ENCODE assay signal across 9 cellular contexts in the genomic region with DNA sequence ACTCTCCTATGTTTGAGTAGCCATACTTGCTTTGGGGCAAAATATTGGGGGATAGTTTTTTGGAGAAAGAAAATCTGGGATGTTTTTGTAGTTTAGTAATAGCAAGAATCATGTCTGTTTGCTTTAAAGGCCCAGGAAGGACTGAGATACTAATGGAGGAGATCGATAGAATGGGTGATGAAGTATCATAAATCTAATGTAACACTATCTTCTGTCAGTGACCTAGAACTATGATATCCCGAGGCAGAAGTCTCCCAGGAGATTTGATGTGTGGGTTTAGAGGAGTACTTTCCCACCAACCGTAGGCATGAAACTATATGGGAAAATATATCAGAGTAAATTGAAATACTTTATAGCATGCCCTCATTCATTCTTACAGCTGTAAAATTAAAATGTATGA. TPM values are rescaled to one million over a fixed set of nuclear protein-coding genes. Genes with fewer than 3 reads are reported as not detected.
DNase-seq lines count a peak whose midpoint lies in the region; TF ChIP-seq lines count a peak whose summit lies in the region.
"Had no signal": no experiment of that assay in that cellular context is flagged by ENCODE, and none has a peak within 500 bp of the region (broad histone marks: within the 10 kb centered on the region; RNA-seq: fewer than 3 reads in every experiment).

No MANE protein-coding gene starts in this region.

- no peaks in the 10 kb centered on the region for H3K9me3 ChIP-seq in iPS-18a (ENCODE audit: control insufficient read depth, low read depth, low read length)
- no peaks in the 10 kb centered on the region for H3K9me3 ChIP-seq in stomach

- H3K4me3 Mint-ChIP-seq in activated CD4-positive, alpha-beta memory T cell treated with anti-CD3 and anti-CD28 coated beads for 36 hours, result peak overlapping the region; percentile 85

- H3K4me1 ChIP-seq in iPS-18a (ENCODE audit: control insufficient read depth, low read depth, low read length), result peaks cover 21% of the 10 kb centered on the region
- H3K4me1 ChIP-seq in stomach, result peaks cover 22 to 50% (median 38%) of the 10 kb centered on the region in 4 donors

- H3K36me3 Mint-ChIP-seq in activated CD4-positive, alpha-beta memory T cell treated with anti-CD3 and anti-CD28 coated beads for 36 hours, result peaks cover 30% of the 10 kb centered on the region

- TF ChIP-seq CTCF in stomach (IDR thresholded peaks at IDR 0.05), result no peak

- POLR2A ChIA-PET in activated CD4-positive, alpha-beta memory T cell treated with anti-CD3 and anti-CD28 coated beads for 36 hours (lab: Charles Lee), result interaction anchor here (0.6 to 8.3 kb wide), 12 partner anchors 14 to 387 kb away, joined by 3 to 198 read pairs (median 4); partner anchors contain the start of genes CEP97, NFKBIZ, NXPE3 and ZBTB11

- peak overlapping the region; percentile 54 for H3K4me3 ChIP-seq in iPS-18a (ENCODE audit: low read length)
- peak overlapping the region; percentile 46 to 61 (median 54) for H3K4me3 ChIP-seq in stomach

- H3K27ac Mint-ChIP-seq in activated CD4-positive, alpha-beta memory T cell treated with anti-CD3 and anti-CD28 coated beads for 36 hours, result peak overlapping the region; percentile 96

- no peaks in the 10 kb centered on the region for H3K27me3 Mint-ChIP-seq in activated CD4-positive, alpha-beta memory T cell treated with anti-CD3 and anti-CD28 coated beads for 36 hours

- peak; percentile 38 for DNase-seq in NCI-H2107 treated with DMSO at 0.1 percent for 48 hours (lab: John Stamatoyannopoulos, UW; ENCODE audit: unreplicated experiment)
- DNase-seq in NCI-H2107 (lab: John Stamatoyannopoulos, UW), result no peak
- no peak for DNase-seq in activated CD4-positive, alpha-beta memory T cell treated with anti-CD3 and anti-CD28 coated beads for 36 hours
- no peak for DNase-seq in stomach
- no peak for DNase-seq in stimulated activated CD4-positive, alpha-beta T cell treated with anti-CD3 and anti-CD28 coated beads, Interleukin-4, amount 100 ng/mL, for 4 hours
- no peak for DNase-seq in cerebellar nuclear complex (lab: John Stamatoyannopoulos, UW)
- DNase-seq in MV-4-11 (lab: John Stamatoyannopoulos, UW), result no peak

- no peak for TF ChIP-seq EP300 in stomach (IDR thresholded peaks at IDR 0.05)

- CTCF ChIA-PET in activated CD4-positive, alpha-beta memory T cell treated with anti-CD3 and anti-CD28 coated beads for 36 hours (lab: Charles Lee), result interaction anchor here (0.9 to 4.9 kb wide), 8 partner anchors 14 to 401 kb away, joined by 3 to 22 read pairs (median 10); partner anchors contain the start of gene NFKBIZ

- no peaks in the 10 kb centered on the region for H3K9me3 Mint-ChIP-seq in activated CD4-positive, alpha-beta memory T cell treated with anti-CD3 and anti-CD28 coated beads for 36 hours

- H3K4me1 Mint-ChIP-seq in activated CD4-positive, alpha-beta memory T cell treated with anti-CD3 and anti-CD28 coated beads for 36 hours (ENCODE audit: low read depth), result peaks cover 70% of the 10 kb centered on the region

- no peak overlapping the region for H3K27ac ChIP-seq in iPS-18a (ENCODE audit: low read length)
- H3K27ac ChIP-seq in stomach, result peak overlapping the region in 4 of 5 donors; percentile 84 to 93 (median 92)
- H3K27ac ChIP-seq: HL-60 had no signal

- no peak for TF ChIP-seq POLR2A in stomach (IDR thresholded peaks at IDR 0.05)

- H3K36me3 ChIP-seq in iPS-18a (ENCODE audit: control insufficient read depth, low read depth, low read length), result no peaks in the 10 kb centered on the region
- no peaks in the 10 kb centered on the region for H3K36me3 ChIP-seq in stomach

- H3K27me3 ChIP-seq in iPS-18a (ENCODE audit: control insufficient read depth, insufficient read depth, low read length) (no peaks in the 10 kb centered on the region), stomach (no peaks in the 10 kb centered on the region)

- 6 to 11% (median 8%) methylated on average over 3 of the region's 3 CpGs for WGBS in stomach, 5 donors

- intact Hi-C loops in activated CD4-positive, alpha-beta memory T cell treated with anti-CD3 and anti-CD28 coated beads for 36 hours (cut with micrococcal nuclease), result loop anchor here (2.0 to 5.0 kb wide), 7 partner anchors 34 to 399 kb away; partner anchors contain the start of gene PCNP
- intact Hi-C loops in stomach (cut with DNase I; ENCODE audit: low total_unique reads), result no loop called here

- H3K9ac ChIP-seq in iPS-18a (ENCODE audit: low read length), result peak overlapping the region; percentile 56

RNA-seq across cellular contexts. Expression of gene NFKBIZ, which starts 21.0 kb away (rescaled TPM):
- total RNA-seq in activated CD4-positive, alpha-beta memory T cell treated with anti-CD3 and anti-CD28 coated beads for 36 hours, result 10 to 100 TPM; 65.9 to 74.9 TPM
- 100 to 1,000 TPM in 2 of 5 donors, 10 to 100 TPM in 3; 37.1 to 199 (median 84.0) TPM for total RNA-seq in stomach
- 10 to 100 TPM; 11.5 to 21.1 (median 14.4) TPM for polyA plus RNA-seq in stomach

RNA-seq across cellular contexts. Expression of gene NXPE3, which starts 49.3 kb away (rescaled TPM):
- 10 to 100 TPM; 18.7 to 19.8 TPM for total RNA-seq in activated CD4-positive, alpha-beta memory T cell treated with anti-CD3 and anti-CD28 coated beads for 36 hours
- total RNA-seq in stomach, result 10 to 100 TPM in 3 of 5 donors, 1 to 10 TPM in 1, under 1 TPM in 1; 0.58 to 43.2 (median 10.1) TPM
- polyA plus RNA-seq in stomach, result 1 to 10 TPM; 2.2 to 3.7 (median 3.1) TPM
